In the genomic region with DNA sequence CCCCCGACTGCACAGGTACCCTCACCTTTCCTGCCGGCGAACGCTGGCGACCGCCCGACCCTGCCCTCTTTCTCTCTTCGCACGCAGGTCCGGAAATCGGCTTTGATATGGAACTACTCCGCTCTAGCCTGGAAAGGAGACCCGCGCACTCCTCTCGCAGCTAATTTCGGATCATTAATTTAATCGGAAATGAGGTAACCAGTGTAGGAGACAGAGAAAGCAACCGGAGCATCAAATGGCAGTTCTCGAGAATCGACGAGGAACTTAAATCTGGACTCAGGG, we compare ENCODE assay signal across 8 cellular contexts. TPM values are rescaled to one million over a fixed set of nuclear protein-coding genes. Genes with fewer than 3 reads are reported as not detected.
DNase-seq lines count a peak whose midpoint lies in the region; ATAC-seq and TF ChIP-seq lines count a peak whose summit lies in the region.

No MANE protein-coding gene starts in this region.

- DNase-seq in BJ (ENCODE audit: low read depth) (no peak), mesothelial cell of epicardium (ENCODE audit: low spot score in 2 of 2, unreplicated experiment in 2 of 2) (no peak), NCI-H510A treated with DMSO at 0.1 percent for 48 hours (lab: John Stamatoyannopoulos, UW) (no peak)

- H3K4me1 ChIP-seq in Loucy (ENCODE audit: insufficient read depth, low read length, poor library complexity, severe bottlenecking): peaks cover 36% of the 10 kb centered on the region

- CTCF ChIA-PET in BJ (lab: Yijun Ruan, JAX): interaction anchor here (0.6 to 6.2 kb wide), 34 partner anchors 20 to 429 kb away, joined by 3 to 92 read pairs (median 4); no protein-coding TSS in a partner anchor

- peak; percentile 13 for ATAC-seq in GM19351 (IDR thresholded peaks at IDR 0.05; ENCODE audit: unreplicated experiment)
- ATAC-seq in HG02610 (IDR thresholded peaks at IDR 0.05; ENCODE audit: unreplicated experiment): no peak
- no peak for ATAC-seq in GM21786 (IDR thresholded peaks at IDR 0.05; ENCODE audit: unreplicated experiment)

- no peaks in the 10 kb centered on the region for H3K9me3 ChIP-seq in Loucy (ENCODE audit: insufficient read depth, low read depth, low read length)

- H3K27me3 ChIP-seq in BJ (ENCODE audit: control insufficient read depth, insufficient read depth, low read length) (no peaks in the 10 kb centered on the region), Loucy (ENCODE audit: insufficient read depth, low read length, poor library complexity, severe bottlenecking) (no peaks in the 10 kb centered on the region)

- H3K9me2 ChIP-seq in Loucy (replicated peaks; ENCODE audit: low read depth, low read length): no peaks in the 10 kb centered on the region

- H3K36me3 ChIP-seq in BJ (ENCODE audit: control insufficient read depth, insufficient read depth, low read length) (no peaks in the 10 kb centered on the region), Loucy (ENCODE audit: insufficient read depth, low read length) (no peaks in the 10 kb centered on the region)

- no peak for TF ChIP-seq CTCF in BJ (IDR thresholded peaks at IDR 0.05; ENCODE audit: insufficient read depth, low read depth, low read length)
- no peak for TF ChIP-seq CTCF in Loucy (conservative IDR thresholded peaks at IDR 0.05; ENCODE audit: low read length)
- no peak for TF ChIP-seq CTCF in brain (conservative IDR thresholded peaks at IDR 0.05)
- TF ChIP-seq CTCF in mesothelial cell of epicardium (IDR thresholded peaks at IDR 0.05; ENCODE audit: unreplicated experiment): no peak

- peaks cover 41% of the 10 kb centered on the region for H3K79me2 ChIP-seq in Loucy (ENCODE audit: insufficient read depth, low read length)

- H3K36me3 Mint-ChIP-seq in brain (no peaks in the 10 kb centered on the region), mesothelial cell of epicardium (no peaks in the 10 kb centered on the region)

- H3K27ac Mint-ChIP-seq in brain (peak overlapping the region in 4 of 5 experiments; percentile 85 to 99 (median 96)), mesothelial cell of epicardium (peak overlapping the region; percentile 95)

- H3K27me3 Mint-ChIP-seq in brain (peaks cover 24% of the 10 kb centered on the region), mesothelial cell of epicardium (ENCODE audit: low read depth) (no peaks in the 10 kb centered on the region)

- H3K4me1 Mint-ChIP-seq in brain (peaks cover 66% of the 10 kb centered on the region), mesothelial cell of epicardium (peaks cover 53% of the 10 kb centered on the region)

- H2AFZ ChIP-seq in Loucy (ENCODE audit: low read length): peak overlapping the region; percentile 96

- H3F3A ChIP-seq in Loucy (ENCODE audit: low read depth): no peaks in the 10 kb centered on the region; the same call in 1 of the 2 replicates

- peak overlapping the region; percentile 72 for H3K9ac ChIP-seq in Loucy (ENCODE audit: low read depth, low read length, poor library complexity, severe bottlenecking)

- H4K20me1 ChIP-seq in Loucy (ENCODE audit: insufficient read depth, low read length, poor library complexity, severe bottlenecking): peaks cover 18% of the 10 kb centered on the region

- H3K4me3 Mint-ChIP-seq in brain (peak overlapping the region; percentile 96 to 100 (median 97)), mesothelial cell of epicardium (peak overlapping the region; percentile 97)

- H3K9me3 Mint-ChIP-seq in brain: peaks cover 0 to 3% (median 0%) of the 10 kb centered on the region in 5 experiments
- no peaks in the 10 kb centered on the region for H3K9me3 Mint-ChIP-seq in mesothelial cell of epicardium

- H3K4me2 ChIP-seq in Loucy (ENCODE audit: low read depth, low read length, poor library complexity, severe bottlenecking): peak overlapping the region; percentile 75

- POLR2A ChIA-PET in BJ (lab: Charles Lee): interaction anchor here (0.7 kb wide), 1 partner anchor 164 kb away, joined by 3 read pairs; no protein-coding TSS in a partner anchor

- peak overlapping the region; percentile 88 for H3K4me3 ChIP-seq in BJ (ENCODE audit: low read depth, low read length)
- H3K4me3 ChIP-seq in Loucy (ENCODE audit: low read length, poor library complexity, severe bottlenecking): peak overlapping the region; percentile 87

RNA-seq across cellular contexts. Expression of gene ATXN1, which starts 0.9 kb away (rescaled TPM):
- polyA plus RNA-seq in BJ (2011; rRNA removed) (25.2 and 60.2 TPM in 2 replicates), brain (ENCODE audit: insufficient read depth, low read depth, low replicate concordance) (4.5 TPM)
- polyA minus RNA-seq in BJ (2011; rRNA and poly(A)+ RNA removed): 57.5 and 62.3 TPM in 2 replicates
- total RNA-seq in mesothelial cell of epicardium: 54.6 to 62.9 TPM (median 59.5 TPM) in 3 replicates
